Comparison of ENCODE assay signal across 8 cellular contexts in the genomic region with DNA sequence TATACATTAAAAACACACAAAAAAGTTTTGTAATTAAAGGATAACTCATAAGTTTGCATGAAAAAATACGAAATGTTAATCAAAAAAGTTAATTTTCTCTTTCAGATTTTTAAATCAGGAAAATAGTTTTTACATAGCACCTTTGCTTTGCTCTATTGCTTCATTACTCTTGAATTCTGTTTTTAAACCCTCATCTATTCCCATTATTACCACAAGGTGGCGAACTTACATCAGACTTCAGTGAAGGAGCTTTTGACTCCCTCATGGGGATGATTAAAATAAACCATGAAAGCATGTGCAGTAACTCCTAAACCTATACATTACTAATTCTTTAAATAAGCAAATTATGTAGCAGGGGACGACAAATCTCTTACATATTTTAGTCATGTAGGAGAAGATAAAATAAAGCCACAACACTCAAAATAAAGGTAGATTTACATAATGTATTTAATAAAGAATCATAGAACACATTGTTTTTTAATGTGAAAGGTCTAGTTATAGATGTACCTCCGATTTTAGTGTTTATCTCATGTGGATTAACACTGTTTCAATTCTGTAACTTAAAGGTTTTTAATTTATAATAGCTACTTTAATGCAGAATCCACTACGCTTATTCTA.
DNase-seq lines count a peak whose midpoint lies in the region; ATAC-seq and TF ChIP-seq lines count a peak whose summit lies in the region.

No MANE protein-coding gene starts in this region.

- CTCF ChIA-PET in activated CD4-positive, alpha-beta T cell treated with anti-CD3 and anti-CD28 coated beads, Interleukin-2, amount 10 ng/mL, durations not matched to agents 7 days and 5 days (lab: Charles Lee): interaction anchor here (0.7 kb wide), 1 partner anchor 1092 kb away, joined by 3 read pairs; no protein-coding TSS in a partner anchor
- CTCF ChIA-PET in HEK293T (lab: Yijun Ruan, JAX) (interaction anchor here (0.7 kb wide), 1 partner anchor 1081 kb away, joined by 7 read pairs; no protein-coding TSS in a partner anchor), T-cell (lab: Charles Lee) (interaction anchor here (0.5 to 0.6 kb wide), 2 partner anchors 475 to 1592 kb away, joined by 3 to 7 read pairs; no protein-coding TSS in a partner anchor)

- H3K9me3 ChIP-seq in SK-N-MC (ENCODE audit: low read depth, low read length): no peaks in the 10 kb centered on the region

- POLR2A ChIA-PET in activated CD4-positive, alpha-beta T cell treated with anti-CD3 and anti-CD28 coated beads, Interleukin-2, amount 10 ng/mL, durations not matched to agents 7 days and 5 days (lab: Charles Lee): no interaction called here
- POLR2A ChIA-PET in HEK293T (lab: Yijun Ruan, JAX): no interaction called here
- POLR2A ChIA-PET in T-cell (lab: Charles Lee): no interaction called here

- no peaks in the 10 kb centered on the region for H3K36me3 ChIP-seq in SK-N-MC (ENCODE audit: insufficient read depth, low read length)

- no peaks in the 10 kb centered on the region for H3K27me3 Mint-ChIP-seq in activated CD4-positive, alpha-beta T cell treated with anti-CD3 and anti-CD28 coated beads, Interleukin-2, amount 10 ng/mL, durations not matched to agents 7 days and 5 days
- no peaks in the 10 kb centered on the region for H3K27me3 Mint-ChIP-seq in T-cell

- H3K9ac ChIP-seq in SK-N-MC (ENCODE audit: insufficient read length): no peak overlapping the region

- H3K9me3 Mint-ChIP-seq in activated CD4-positive, alpha-beta T cell treated with anti-CD3 and anti-CD28 coated beads, Interleukin-2, amount 10 ng/mL, durations not matched to agents 7 days and 5 days: no peaks in the 10 kb centered on the region
- H3K9me3 Mint-ChIP-seq in T-cell: no peaks in the 10 kb centered on the region

- H3K4me1 Mint-ChIP-seq in activated CD4-positive, alpha-beta T cell treated with anti-CD3 and anti-CD28 coated beads, Interleukin-2, amount 10 ng/mL, durations not matched to agents 7 days and 5 days: no peaks in the 10 kb centered on the region
- H3K4me1 Mint-ChIP-seq in T-cell: no peaks in the 10 kb centered on the region

- no peak overlapping the region for H3K27ac ChIP-seq in SK-N-MC

- H3K4me3 ChIP-seq in SK-N-MC: no peak overlapping the region

- no peaks in the 10 kb centered on the region for H3K36me3 Mint-ChIP-seq in activated CD4-positive, alpha-beta T cell treated with anti-CD3 and anti-CD28 coated beads, Interleukin-2, amount 10 ng/mL, durations not matched to agents 7 days and 5 days (ENCODE audit: low read depth)
- no peaks in the 10 kb centered on the region for H3K36me3 Mint-ChIP-seq in T-cell

- H3K4me3 Mint-ChIP-seq in activated CD4-positive, alpha-beta T cell treated with anti-CD3 and anti-CD28 coated beads, Interleukin-2, amount 10 ng/mL, durations not matched to agents 7 days and 5 days: no peak overlapping the region
- H3K4me3 Mint-ChIP-seq in T-cell: no peak overlapping the region

- H3K27ac Mint-ChIP-seq in activated CD4-positive, alpha-beta T cell treated with anti-CD3 and anti-CD28 coated beads, Interleukin-2, amount 10 ng/mL, durations not matched to agents 7 days and 5 days: no peak overlapping the region
- H3K27ac Mint-ChIP-seq in T-cell: no peak overlapping the region

- ATAC-seq in T-cell (replicated peaks in 1 of 4): no peak

- peak; percentile 11 for DNase-seq in activated CD4-positive, alpha-beta T cell treated with anti-CD3 and anti-CD28 coated beads, Interleukin-2, amount 10 ng/mL, durations not matched to agents 7 days and 5 days
- DNase-seq in activated CD4-positive, alpha-beta T cell treated with anti-CD3 and anti-CD28 coated beads for 48 hours: no peak
- peak; percentile 8 for DNase-seq in HEK293T (ENCODE audit: extremely low spot score)
- DNase-seq in NCI-H1092 (lab: John Stamatoyannopoulos, UW): peak; percentile 70
- DNase-seq in SK-N-MC (ENCODE audit: low read depth, low spot score): peak; percentile 83
- peak; percentile 57 for DNase-seq in fibroblast of the conjunctiva (ENCODE audit: low read depth)
- peak; percentile 58 for DNase-seq in renal cortical epithelial cell (ENCODE audit: low read depth)
- DNase-seq in T-cell: no peak

TF ChIP-seq in HEK293T, 16 proteins besides CTCF, POLR2A, EP300 and RAD21:
- no peak for TF ChIP-seq CTBP1 (IDR thresholded peaks at IDR 0.05; ENCODE audit: borderline replicate concordance)
- TF ChIP-seq FOXM1 (IDR thresholded peaks at IDR 0.05; ENCODE audit: borderline replicate concordance): no peak
- TF ChIP-seq TARDBP (IDR thresholded peaks at IDR 0.05): no peak
- TF ChIP-seq, protein P1, sequence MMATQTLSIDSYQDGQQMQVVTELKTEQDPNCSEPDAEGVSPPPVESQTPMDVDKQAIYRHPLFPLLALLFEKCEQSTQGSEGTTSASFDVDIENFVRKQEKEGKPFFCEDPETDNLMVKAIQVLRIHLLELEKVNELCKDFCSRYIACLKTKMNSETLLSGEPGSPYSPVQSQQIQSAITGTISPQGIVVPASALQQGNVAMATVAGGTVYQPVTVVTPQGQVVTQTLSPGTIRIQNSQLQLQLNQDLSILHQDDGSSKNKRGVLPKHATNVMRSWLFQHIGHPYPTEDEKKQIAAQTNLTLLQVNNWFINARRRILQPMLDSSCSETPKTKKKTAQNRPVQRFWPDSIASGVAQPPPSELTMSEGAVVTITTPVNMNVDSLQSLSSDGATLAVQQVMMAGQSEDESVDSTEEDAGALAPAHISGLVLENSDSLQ (IDR thresholded peaks at IDR 0.05): no peak
- no peak for TF ChIP-seq SP1 (IDR thresholded peaks at IDR 0.05)
- TF ChIP-seq ARNT (IDR thresholded peaks at IDR 0.05): no peak
- TF ChIP-seq L3MBTL2 (conservative IDR thresholded peaks at IDR 0.05): no peak
- TF ChIP-seq SUZ12 (IDR thresholded peaks at IDR 0.05): no peak
- TF ChIP-seq ELF4 (IDR thresholded peaks at IDR 0.05): no peak
- TF ChIP-seq ZNF384 (IDR thresholded peaks at IDR 0.05): no peak
- no peak for TF ChIP-seq HDGF (IDR thresholded peaks at IDR 0.05; ENCODE audit: borderline replicate concordance)
- TF ChIP-seq NFRKB (IDR thresholded peaks at IDR 0.05): no peak
- TF ChIP-seq FOXA1 (IDR thresholded peaks at IDR 0.05): no peak

Comparison
In these comparisons a context has a peak if more than half of its experiments do, and no peak if none do; other contexts are left out.
1. DNase-seq: peak in activated CD4-positive, alpha-beta T cell treated with anti-CD3 and anti-CD28 coated beads, Interleukin-2, amount 10 ng/mL, durations not matched to agents 7 days and 5 days (single experiment), HEK293T (single experiment), NCI-H1092 (single experiment), SK-N-MC (single experiment), fibroblast of the conjunctiva (single experiment) and renal cortical epithelial cell (single experiment); none in activated CD4-positive, alpha-beta T cell treated with anti-CD3 and anti-CD28 coated beads for 48 hours (single experiment) and T-cell (0 of 34).